ENCODE assay signal across 24 cellular contexts in the genomic region with DNA sequence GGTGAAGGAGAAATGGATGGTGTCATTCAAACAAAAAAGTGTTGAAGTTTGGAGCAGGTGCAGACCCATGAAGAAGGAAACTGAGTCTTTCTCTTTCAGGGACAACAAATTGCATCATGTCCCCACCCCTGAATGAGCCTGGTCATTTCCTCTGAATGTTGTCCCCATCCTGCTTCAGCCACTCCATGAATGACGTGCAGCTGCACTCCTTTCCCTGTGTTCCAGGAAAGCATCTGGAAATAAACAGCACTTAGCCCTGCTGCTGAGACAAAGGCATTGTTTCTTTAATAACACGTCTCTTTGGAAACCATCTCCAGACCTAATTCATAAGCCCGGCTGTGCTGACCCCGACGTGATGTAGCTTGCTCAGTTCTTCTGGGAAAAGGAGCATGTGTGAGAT.
DNase-seq lines count a peak whose midpoint lies in the region.
"Had no signal": no experiment of that assay in that cellular context is flagged by ENCODE, and none has a peak within 500 bp of the region (broad histone marks: within the 10 kb centered on the region; RNA-seq: fewer than 3 reads in every experiment).

No MANE protein-coding gene starts in this region.

- DNase-seq in DMS53 treated with DMSO at 0.1 percent for 48 hours (lab: John Stamatoyannopoulos, UW; ENCODE audit: unreplicated experiment) (peak; percentile 65), NCI-H1436 (lab: John Stamatoyannopoulos, UW) (peak; percentile 63), NCI-H2227 (lab: John Stamatoyannopoulos, UW; ENCODE audit: unreplicated experiment) (peak; percentile 84), dermis blood vessel endothelial cell (peak; percentile 1), DMS79 treated with DMSO at 0.1 percent for 48 hours (lab: John Stamatoyannopoulos, UW) (no peak), retina (no peak)
- no peak for DNase-seq in effector CD8-positive, alpha-beta T cell (lab: John Stamatoyannopoulos, UW)
- DNase-seq: activated CD4-positive, alpha-beta T cell treated with anti-CD3 and anti-CD28 coated beads for 36 hours; activated CD8-positive, alpha-beta T cell treated with anti-CD3 and anti-CD28 coated beads, Interleukin-2, amount 10 ng/mL, durations not matched to agents 7 days and 5 days; activated T-cell treated with anti-CD3 and anti-CD28 coated beads for 4 hours; anterior cingulate cortex; colonic mucosa; effector memory CD8-positive, alpha-beta T cell; foreskin fibroblast; KBM-7; left colon; MG63; NCI-H1694 treated with DMSO at 0.1 percent for 48 hours; NCI-H82; posterior cingulate gyrus; stimulated activated CD4-positive, alpha-beta T cell treated with anti-CD3 and anti-CD28 coated beads, Interleukin-12 subunit alpha, Interleukin-12 subunit beta, amount 100 ng/mL, for 4 hours; stimulated activated CD4-positive, alpha-beta T cell treated with anti-CD3 and anti-CD28 coated beads, Interleukin-4, amount 100 ng/mL, for 1 hour; substantia nigra; T-helper 2 cell had no signal

Comparison
In these comparisons a context has a peak if more than half of its experiments do, and no peak if none do; other contexts are left out.
1. DNase-seq: peak in DMS53 treated with DMSO at 0.1 percent for 48 hours (single experiment), NCI-H1436 (single experiment), NCI-H2227 (single experiment) and dermis blood vessel endothelial cell (single experiment); none in effector CD8-positive, alpha-beta T cell (single experiment), DMS79 treated with DMSO at 0.1 percent for 48 hours (single experiment) and retina (single experiment).